15 cellular contexts compared by ENCODE assay signal in the genomic region with DNA sequence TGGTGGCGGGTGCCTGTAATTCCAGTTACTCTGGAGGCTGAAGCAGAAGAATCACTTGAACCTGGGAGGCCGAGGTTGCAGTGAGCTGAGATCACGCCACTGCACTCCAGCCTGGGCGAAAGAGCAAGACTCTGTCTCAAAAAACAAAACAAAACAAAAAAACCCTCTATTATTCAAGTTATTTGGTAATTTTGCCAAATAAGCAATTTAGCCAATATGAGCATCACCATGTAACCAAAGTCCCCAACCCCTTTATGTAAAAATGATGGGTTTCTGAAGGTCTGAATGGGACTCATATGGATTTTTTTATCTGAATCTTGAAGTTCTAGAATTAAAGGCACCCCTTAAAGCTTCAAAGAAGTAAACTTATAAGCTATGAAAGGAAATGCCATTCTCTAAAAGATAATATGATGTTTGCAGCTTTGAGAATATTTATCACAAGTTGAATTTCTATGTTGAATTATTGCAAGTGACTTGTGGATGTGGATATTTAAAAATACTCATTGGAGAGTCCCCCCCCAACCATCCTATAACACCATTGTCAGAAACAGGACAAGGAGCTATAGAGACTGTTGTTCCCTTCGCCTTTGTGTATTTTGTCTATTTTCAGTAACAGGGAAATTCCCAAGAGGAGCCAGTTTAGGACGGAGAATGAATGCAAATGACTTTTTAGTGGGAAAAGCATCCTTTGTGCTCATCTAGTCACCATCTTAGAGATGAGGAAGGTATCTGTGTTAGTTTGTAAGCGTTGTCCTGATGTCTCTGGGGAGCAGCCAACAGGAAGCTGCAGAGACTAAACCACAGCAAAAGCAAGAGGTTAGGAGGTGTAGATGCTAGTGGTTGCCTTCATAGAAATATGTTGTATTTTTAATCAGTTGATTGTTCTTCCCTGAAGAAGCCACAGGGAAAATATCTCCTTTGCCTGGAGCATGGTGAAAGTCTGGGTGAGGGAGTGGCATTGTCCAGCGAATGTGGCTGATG.
A peak's percentile ranks its signal among the peaks of the same experiment; 100 is the strongest.
DNase-seq lines count a peak whose midpoint lies in the region; ATAC-seq and TF ChIP-seq lines count a peak whose summit lies in the region.
"Had no signal": no experiment of that assay in that cellular context is flagged by ENCODE, and none has a peak within 500 bp of the region (broad histone marks: within the 10 kb centered on the region; RNA-seq: fewer than 3 reads in every experiment).

No MANE protein-coding gene starts in this region.

- H2AFZ ChIP-seq in PC-3 (ENCODE audit: low read length): no peak overlapping the region

- peaks cover 17 to 20% of the 10 kb centered on the region in 2 donors for H3K4me1 ChIP-seq in naive thymus-derived CD4-positive, alpha-beta T cell (ENCODE audit: control insufficient read depth in 2 of 2, insufficient read depth in 2 of 2, low read length in 2 of 2)
- H3K4me1 ChIP-seq in psoas muscle: no peaks in the 10 kb centered on the region
- no peaks in the 10 kb centered on the region for H3K4me1 ChIP-seq in PC-3 (ENCODE audit: insufficient read depth, low read length)

- H3K9me3 Mint-ChIP-seq in activated CD4-positive, alpha-beta T cell treated with anti-CD3 and anti-CD28 coated beads for 36 hours (ENCODE audit: low read depth): no peaks in the 10 kb centered on the region
- no peaks in the 10 kb centered on the region for H3K9me3 Mint-ChIP-seq in activated B cell treated with CpG ODN at 0.5 μM for 24 hours
- peaks cover 0 to 1% (median 0%) of the 10 kb centered on the region in 11 donors for H3K9me3 Mint-ChIP-seq in naive thymus-derived CD4-positive, alpha-beta T cell

- ATAC-seq in activated CD4-positive, alpha-beta T cell treated with anti-CD3 and anti-CD28 coated beads for 36 hours: peak; percentile 64
- peak; percentile 78 for ATAC-seq in GM21619 (IDR thresholded peaks at IDR 0.05; ENCODE audit: unreplicated experiment)
- peak; percentile 91 for ATAC-seq in activated B cell treated with CpG ODN at 0.5 μM for 24 hours (ENCODE audit: low read depth)
- peak; percentile 90 for ATAC-seq in naive thymus-derived CD4-positive, alpha-beta T cell
- no peak for ATAC-seq in psoas muscle
- no peak for ATAC-seq in PC-3

- no peaks in the 10 kb centered on the region for H3K27me3 Mint-ChIP-seq in activated CD4-positive, alpha-beta T cell treated with anti-CD3 and anti-CD28 coated beads for 36 hours
- no peaks in the 10 kb centered on the region for H3K27me3 Mint-ChIP-seq in activated B cell treated with CpG ODN at 0.5 μM for 24 hours
- H3K27me3 Mint-ChIP-seq in naive thymus-derived CD4-positive, alpha-beta T cell: no peaks in the 10 kb centered on the region

- H3K4me3 ChIP-seq in naive thymus-derived CD4-positive, alpha-beta T cell (ENCODE audit: low read length): peak overlapping the region; percentile 31
- H3K4me3 ChIP-seq in psoas muscle (no peak overlapping the region), PC-3 (ENCODE audit: low read length) (no peak overlapping the region)
- H3K4me3 ChIP-seq: left ventricle myocardium inferior, ovary had no signal

- no peak overlapping the region for H3K4me3 Mint-ChIP-seq in activated CD4-positive, alpha-beta T cell treated with anti-CD3 and anti-CD28 coated beads for 36 hours
- H3K4me3 Mint-ChIP-seq in activated B cell treated with CpG ODN at 0.5 μM for 24 hours: peak overlapping the region; percentile 2
- peak overlapping the region; percentile 53 to 76 (median 68) for H3K4me3 Mint-ChIP-seq in naive thymus-derived CD4-positive, alpha-beta T cell

- no peaks in the 10 kb centered on the region for H3K9me3 ChIP-seq in naive thymus-derived CD4-positive, alpha-beta T cell (ENCODE audit: control insufficient read depth in 2 of 3, low read length in 3 of 3)
- H3K9me3 ChIP-seq in psoas muscle (no peaks in the 10 kb centered on the region), PC-3 (ENCODE audit: low read length) (no peaks in the 10 kb centered on the region)
- H3K9me3 ChIP-seq: left ventricle myocardium inferior, ovary had no signal

- no peak for DNase-seq in activated CD4-positive, alpha-beta T cell treated with anti-CD3 and anti-CD28 coated beads for 36 hours
- DNase-seq in activated CD4-positive, alpha-beta T cell treated with anti-CD3 and anti-CD28 coated beads, Interleukin-2, amount 50 U/mL, for 4 hours: no peak
- DNase-seq in activated B cell treated with CpG ODN at 0.5 μM for 24 hours (no peak), psoas muscle (no peak), PC-3 (no peak), NCI-H2171 treated with DMSO at 0.1 percent for 48 hours (lab: John Stamatoyannopoulos, UW) (no peak)
- DNase-seq in naive thymus-derived CD4-positive, alpha-beta T cell: peak in 7 of 9 donors; percentile 42 to 72 (median 60)
- DNase-seq: 8988T, foreskin melanocyte, GOT3, left ventricle myocardium inferior, ovary, SHP77 treated with DMSO at 0.1 percent for 48 hours, WERI-Rb-1 had no signal

- H4K20me1 ChIP-seq in PC-3 (ENCODE audit: low read length): no peaks in the 10 kb centered on the region

- TF ChIP-seq CTCF in activated B cell treated with CpG ODN at 0.5 μM for 24 hours (IDR thresholded peaks at IDR 0.05) (no peak), psoas muscle (IDR thresholded peaks at IDR 0.05) (no peak), PC-3 (conservative IDR thresholded peaks at IDR 0.05; ENCODE audit: low read depth, low read length) (no peak)

- no peaks in the 10 kb centered on the region for H3K9me2 ChIP-seq in PC-3 (replicated peaks; ENCODE audit: low read length)

- H3K27me3 ChIP-seq in naive thymus-derived CD4-positive, alpha-beta T cell (ENCODE audit: control insufficient read depth in 2 of 2, insufficient read depth in 2 of 2, low read length in 2 of 2): no peaks in the 10 kb centered on the region
- no peaks in the 10 kb centered on the region for H3K27me3 ChIP-seq in psoas muscle (ENCODE audit: insufficient read depth in 3 of 3, low read length in 2 of 3)
- H3K27me3 ChIP-seq in PC-3 (ENCODE audit: low read length): no peaks in the 10 kb centered on the region
- H3K27me3 ChIP-seq: ovary had no signal

- no TSS peak for BruUV-seq in PC-3 (replicated peaks; lab: Mats Ljungman, UMichigan)

- POLR2A ChIA-PET in activated CD4-positive, alpha-beta T cell treated with anti-CD3 and anti-CD28 coated beads for 36 hours (lab: Charles Lee): no interaction called here
- POLR2A ChIA-PET in activated B cell treated with CpG ODN at 0.5 μM for 24 hours (lab: Charles Lee) (interaction anchor here (0.8 to 1.0 kb wide), 2 partner anchors 21 to 224 kb away, joined by 3 to 4 read pairs; partner anchors contain the start of gene STAMBP), PC-3 (lab: Charles Lee; ENCODE audit: unreplicated experiment) (no interaction called here)
- POLR2A ChIA-PET in naive thymus-derived CD4-positive, alpha-beta T cell (lab: Charles Lee): interaction anchor here (0.7 to 1.4 kb wide), 6 partner anchors 11 to 33 kb away, joined by 3 to 7 read pairs (median 4); no protein-coding TSS in a partner anchor

- CTCF ChIA-PET in activated CD4-positive, alpha-beta T cell treated with anti-CD3 and anti-CD28 coated beads for 36 hours (lab: Charles Lee): interaction anchor here (0.6 to 1.2 kb wide), 3 partner anchors 13 to 169 kb away, joined by 3 to 4 read pairs (median 3); no protein-coding TSS in a partner anchor
- CTCF ChIA-PET in activated B cell treated with CpG ODN at 0.5 μM for 24 hours (lab: Charles Lee) (interaction anchor here (1.2 kb wide), 1 partner anchor 130 kb away, joined by 3 read pairs; no protein-coding TSS in a partner anchor), PC-3 (lab: Charles Lee) (no interaction called here)
- CTCF ChIA-PET in naive thymus-derived CD4-positive, alpha-beta T cell (lab: Charles Lee): interaction anchor here (0.6 to 0.8 kb wide), 4 partner anchors 11 to 52 kb away, joined by 3 to 4 read pairs (median 3); no protein-coding TSS in a partner anchor

- intact Hi-C loops in activated CD4-positive, alpha-beta T cell treated with anti-CD3 and anti-CD28 coated beads for 36 hours (cut with DNase I, micrococcal nuclease): no loop called here
- intact Hi-C loops in activated B cell treated with CpG ODN at 0.5 μM for 24 hours (cut with micrococcal nuclease): loop anchor here (2.0 kb wide), 1 partner anchor 16 kb away; no protein-coding TSS in a partner anchor
- intact Hi-C loops in naive thymus-derived CD4-positive, alpha-beta T cell (cut with micrococcal nuclease): loop anchor here (1.0 to 5.0 kb wide), 4 partner anchors 20 to 66 kb away; no protein-coding TSS in a partner anchor
- intact Hi-C loops in psoas muscle (cut with DNase I): no loop called here
- intact Hi-C loops in PC-3 (cut with micrococcal nuclease): no loop called here

- H3K4me2 ChIP-seq in PC-3 (ENCODE audit: low read length): no peak overlapping the region

- H3K9ac ChIP-seq in PC-3 (ENCODE audit: low read length): no peak overlapping the region

- H3K79me2 ChIP-seq in PC-3 (ENCODE audit: low read length): peaks cover 4% of the 10 kb centered on the region; the same call in 1 of the 2 replicates

- H3F3A ChIP-seq in PC-3 (ENCODE audit: low read length, unreplicated experiment): no peaks in the 10 kb centered on the region

- H3K36me3 ChIP-seq in naive thymus-derived CD4-positive, alpha-beta T cell (ENCODE audit: control insufficient read depth in 2 of 3, insufficient read depth in 3 of 3, low read length in 3 of 3): peaks cover 0 to 24% (median 6%) of the 10 kb centered on the region in 3 experiments
- H3K36me3 ChIP-seq in psoas muscle (ENCODE audit: insufficient read depth in 1 of 2, low read depth in 1 of 2) (no peaks in the 10 kb centered on the region), PC-3 (ENCODE audit: low read depth, low read length) (no peaks in the 10 kb centered on the region; the same call in 1 of the 2 replicates)
- H3K36me3 ChIP-seq: left ventricle myocardium inferior, ovary had no signal

- H3K27ac ChIP-seq in naive thymus-derived CD4-positive, alpha-beta T cell (ENCODE audit: low read depth, low read length): peak overlapping the region; percentile 17
- H3K27ac ChIP-seq in psoas muscle (no peak overlapping the region), PC-3 (ENCODE audit: low read length) (no peak overlapping the region)
- H3K27ac ChIP-seq: left ventricle myocardium inferior, ovary, WERI-Rb-1 had no signal

- WGBS in psoas muscle, 3 donors: 85 to 86% (median 86%) methylated on average over 8 of the region's 8 CpGs

- peak overlapping the region; percentile 32 for H3K27ac Mint-ChIP-seq in activated CD4-positive, alpha-beta T cell treated with anti-CD3 and anti-CD28 coated beads for 36 hours
- H3K27ac Mint-ChIP-seq in activated B cell treated with CpG ODN at 0.5 μM for 24 hours: peak overlapping the region; percentile 13
- peak overlapping the region; percentile 47 to 93 (median 87) for H3K27ac Mint-ChIP-seq in naive thymus-derived CD4-positive, alpha-beta T cell

- H3K36me3 Mint-ChIP-seq in activated CD4-positive, alpha-beta T cell treated with anti-CD3 and anti-CD28 coated beads for 36 hours (ENCODE audit: low read depth): peaks cover 17% of the 10 kb centered on the region
- H3K36me3 Mint-ChIP-seq in activated B cell treated with CpG ODN at 0.5 μM for 24 hours (ENCODE audit: low read depth): peaks cover 60% of the 10 kb centered on the region
- peaks cover 7 to 26% (median 14%) of the 10 kb centered on the region in 5 donors for H3K36me3 Mint-ChIP-seq in naive thymus-derived CD4-positive, alpha-beta T cell

- peaks cover 34% of the 10 kb centered on the region for H3K4me1 Mint-ChIP-seq in activated CD4-positive, alpha-beta T cell treated with anti-CD3 and anti-CD28 coated beads for 36 hours
- H3K4me1 Mint-ChIP-seq in activated B cell treated with CpG ODN at 0.5 μM for 24 hours: peaks cover 28% of the 10 kb centered on the region
- H3K4me1 Mint-ChIP-seq in naive thymus-derived CD4-positive, alpha-beta T cell: peaks cover 33 to 85% (median 57%) of the 10 kb centered on the region in 7 donors

Comparison
In these comparisons a context has a peak if more than half of its experiments do, and no peak if none do; other contexts are left out.
1. ATAC-seq: peak in activated CD4-positive, alpha-beta T cell treated with anti-CD3 and anti-CD28 coated beads for 36 hours (single experiment), GM21619 (single experiment), activated B cell treated with CpG ODN at 0.5 μM for 24 hours (single experiment) and naive thymus-derived CD4-positive, alpha-beta T cell (single experiment); none in psoas muscle (0 of 4) and PC-3 (single experiment).
2. DNase-seq: peak in naive thymus-derived CD4-positive, alpha-beta T cell (7 of 9); none in activated CD4-positive, alpha-beta T cell treated with anti-CD3 and anti-CD28 coated beads for 36 hours (single experiment), activated CD4-positive, alpha-beta T cell treated with anti-CD3 and anti-CD28 coated beads, Interleukin-2, amount 50 U/mL, for 4 hours (0 of 2), activated B cell treated with CpG ODN at 0.5 μM for 24 hours (single experiment), psoas muscle (0 of 2), PC-3 (single experiment) and NCI-H2171 treated with DMSO at 0.1 percent for 48 hours (single experiment).
3. H3K27ac Mint-ChIP-seq: peak in every context shown above with its lines; median percentile 87 in naive thymus-derived CD4-positive, alpha-beta T cell; 32 in activated CD4-positive, alpha-beta T cell treated with anti-CD3 and anti-CD28 coated beads for 36 hours; 13 in activated B cell treated with CpG ODN at 0.5 μM for 24 hours.
4. POLR2A ChIA-PET loops: an anchor here in activated B cell treated with CpG ODN at 0.5 μM for 24 hours (0.8 to 1.0 kb wide) and naive thymus-derived CD4-positive, alpha-beta T cell (0.7 to 1.4 kb wide); none called in activated CD4-positive, alpha-beta T cell treated with anti-CD3 and anti-CD28 coated beads for 36 hours and PC-3.
5. intact Hi-C loops: an anchor here in activated B cell treated with CpG ODN at 0.5 μM for 24 hours (2.0 kb wide) and naive thymus-derived CD4-positive, alpha-beta T cell (1.0 to 5.0 kb wide); none called in activated CD4-positive, alpha-beta T cell treated with anti-CD3 and anti-CD28 coated beads for 36 hours, psoas muscle and PC-3.